1 cellular context compared by ENCODE assay signal in genomic region chr6:160664198-160664597, GRCh38. TPM values are rescaled to one million over a fixed set of nuclear protein-coding genes. Genes with fewer than 3 reads are reported as not detected.
"Had no signal": no experiment of that assay in that cellular context is flagged by ENCODE, and none has a peak within 500 bp of the region (broad histone marks: within the 10 kb centered on the region; RNA-seq: fewer than 3 reads in every experiment).

A gene with protein sequence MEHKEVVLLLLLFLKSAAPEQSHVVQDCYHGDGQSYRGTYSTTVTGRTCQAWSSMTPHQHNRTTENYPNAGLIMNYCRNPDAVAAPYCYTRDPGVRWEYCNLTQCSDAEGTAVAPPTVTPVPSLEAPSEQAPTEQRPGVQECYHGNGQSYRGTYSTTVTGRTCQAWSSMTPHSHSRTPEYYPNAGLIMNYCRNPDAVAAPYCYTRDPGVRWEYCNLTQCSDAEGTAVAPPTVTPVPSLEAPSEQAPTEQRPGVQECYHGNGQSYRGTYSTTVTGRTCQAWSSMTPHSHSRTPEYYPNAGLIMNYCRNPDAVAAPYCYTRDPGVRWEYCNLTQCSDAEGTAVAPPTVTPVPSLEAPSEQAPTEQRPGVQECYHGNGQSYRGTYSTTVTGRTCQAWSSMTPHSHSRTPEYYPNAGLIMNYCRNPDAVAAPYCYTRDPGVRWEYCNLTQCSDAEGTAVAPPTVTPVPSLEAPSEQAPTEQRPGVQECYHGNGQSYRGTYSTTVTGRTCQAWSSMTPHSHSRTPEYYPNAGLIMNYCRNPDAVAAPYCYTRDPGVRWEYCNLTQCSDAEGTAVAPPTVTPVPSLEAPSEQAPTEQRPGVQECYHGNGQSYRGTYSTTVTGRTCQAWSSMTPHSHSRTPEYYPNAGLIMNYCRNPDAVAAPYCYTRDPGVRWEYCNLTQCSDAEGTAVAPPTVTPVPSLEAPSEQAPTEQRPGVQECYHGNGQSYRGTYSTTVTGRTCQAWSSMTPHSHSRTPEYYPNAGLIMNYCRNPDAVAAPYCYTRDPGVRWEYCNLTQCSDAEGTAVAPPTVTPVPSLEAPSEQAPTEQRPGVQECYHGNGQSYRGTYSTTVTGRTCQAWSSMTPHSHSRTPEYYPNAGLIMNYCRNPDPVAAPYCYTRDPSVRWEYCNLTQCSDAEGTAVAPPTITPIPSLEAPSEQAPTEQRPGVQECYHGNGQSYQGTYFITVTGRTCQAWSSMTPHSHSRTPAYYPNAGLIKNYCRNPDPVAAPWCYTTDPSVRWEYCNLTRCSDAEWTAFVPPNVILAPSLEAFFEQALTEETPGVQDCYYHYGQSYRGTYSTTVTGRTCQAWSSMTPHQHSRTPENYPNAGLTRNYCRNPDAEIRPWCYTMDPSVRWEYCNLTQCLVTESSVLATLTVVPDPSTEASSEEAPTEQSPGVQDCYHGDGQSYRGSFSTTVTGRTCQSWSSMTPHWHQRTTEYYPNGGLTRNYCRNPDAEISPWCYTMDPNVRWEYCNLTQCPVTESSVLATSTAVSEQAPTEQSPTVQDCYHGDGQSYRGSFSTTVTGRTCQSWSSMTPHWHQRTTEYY (N-terminal part only) (minus strand): TSS chr6:160664275. CDS start chr6:160664214, 61 bp downstream.

RNA-seq across cellular contexts. Expression of the gene that starts here (rescaled TPM):
- total RNA-seq: G401 had no signal
